In genomic region chr2:43238176-43238575, GRCh38 we compare ENCODE assay signal across 18 cellular contexts. TPM values are rescaled to one million over a fixed set of nuclear protein-coding genes. Genes with fewer than 3 reads are reported as not detected.
A peak's percentile ranks its signal among the peaks of the same experiment; 100 is the strongest.
DNase-seq lines count a peak whose midpoint lies in the region; ATAC-seq and TF ChIP-seq lines count a peak whose summit lies in the region.
"Had no signal": no experiment of that assay in that cellular context is flagged by ENCODE, and none has a peak within 500 bp of the region (broad histone marks: within the 10 kb centered on the region; RNA-seq: fewer than 3 reads in every experiment).

No MANE protein-coding gene starts in this region.

- H3K9me3 ChIP-seq in skeletal muscle satellite cell (replicated peaks; ENCODE audit: low read length), result no peaks in the 10 kb centered on the region
- H3K9me3 ChIP-seq: esophagus squamous epithelium, heart left ventricle had no signal

- no peak overlapping the region for H3K4me3 Mint-ChIP-seq in activated CD8-positive, alpha-beta memory T cell treated with anti-CD3 and anti-CD28 coated beads, Interleukin-2, amount 10 ng/mL, durations not matched to agents 7 days and 5 days
- peak overlapping the region; percentile 9 for H3K4me3 Mint-ChIP-seq in activated T-helper 17 cell treated with anti-CD3 and anti-CD28 coated beads, Interleukin-2, amount 50 U/mL, for 72 hours
- H3K4me3 Mint-ChIP-seq: activated naive CD8-positive, alpha-beta T cell; stimulated activated naive B cell treated with anti-CD40 and anti-IgM and Interleukin-4, amounts not matched to agents 10 μg/mL and 1 μg/mL and 100 μg/mL, for 72 hours had no signal

- H3K4me1 Mint-ChIP-seq in activated CD8-positive, alpha-beta memory T cell treated with anti-CD3 and anti-CD28 coated beads, Interleukin-2, amount 10 ng/mL, durations not matched to agents 7 days and 5 days, result peaks cover 6% of the 10 kb centered on the region
- peaks cover 7% of the 10 kb centered on the region for H3K4me1 Mint-ChIP-seq in activated T-helper 17 cell treated with anti-CD3 and anti-CD28 coated beads, Interleukin-2, amount 50 U/mL, for 72 hours

- H3K9me3 Mint-ChIP-seq in activated CD8-positive, alpha-beta memory T cell treated with anti-CD3 and anti-CD28 coated beads, Interleukin-2, amount 10 ng/mL, durations not matched to agents 7 days and 5 days (ENCODE audit: low read depth), result no peaks in the 10 kb centered on the region
- no peaks in the 10 kb centered on the region for H3K9me3 Mint-ChIP-seq in activated T-helper 17 cell treated with anti-CD3 and anti-CD28 coated beads, Interleukin-2, amount 50 U/mL, for 72 hours
- H3K9me3 Mint-ChIP-seq: stimulated activated naive B cell treated with anti-CD40 and anti-IgM and Interleukin-4, amounts not matched to agents 10 μg/mL and 1 μg/mL and 100 μg/mL, for 72 hours had no signal

- CTCF ChIA-PET in activated CD8-positive, alpha-beta memory T cell treated with anti-CD3 and anti-CD28 coated beads, Interleukin-2, amount 10 ng/mL, durations not matched to agents 7 days and 5 days (lab: Charles Lee), result interaction anchor here (0.8 to 1.2 kb wide), 2 partner anchors 11 to 260 kb away, joined by 3 read pairs; no protein-coding TSS in a partner anchor

- TF ChIP-seq CTCF in fibroblast of the aortic adventitia (IDR thresholded peaks at IDR 0.05; ENCODE audit: insufficient read depth, low read length), result no peak

- H3K4me1 ChIP-seq in skeletal muscle satellite cell (ENCODE audit: control insufficient read depth, insufficient read depth, low read length), result peaks cover 20% of the 10 kb centered on the region

- H3K36me3 ChIP-seq in skeletal muscle satellite cell (ENCODE audit: insufficient read depth, low read length), result no peaks in the 10 kb centered on the region
- H3K36me3 ChIP-seq: cardiac muscle cell, esophagus squamous epithelium, heart left ventricle had no signal

- H3K4me3 ChIP-seq in fibroblast of the aortic adventitia (ENCODE audit: low read depth, low read length) (no peak overlapping the region), skeletal muscle satellite cell (ENCODE audit: low read length) (no peak overlapping the region)
- H3K4me3 ChIP-seq: cardiac muscle cell, esophagus squamous epithelium, heart left ventricle, SK-N-MC had no signal

- ATAC-seq in activated CD8-positive, alpha-beta memory T cell treated with anti-CD3 and anti-CD28 coated beads, Interleukin-2, amount 10 ng/mL, durations not matched to agents 7 days and 5 days, result peak; percentile 33
- no peak for ATAC-seq in activated T-helper 17 cell treated with anti-CD3 and anti-CD28 coated beads, Interleukin-2, amount 50 U/mL, for 72 hours (replicated peaks)
- ATAC-seq: stimulated activated naive B cell treated with anti-CD40 and anti-IgM and Interleukin-4, amounts not matched to agents 10 μg/mL and 1 μg/mL and 100 μg/mL, for 72 hours had no signal

- no peaks in the 10 kb centered on the region for H3K27me3 Mint-ChIP-seq in activated CD8-positive, alpha-beta memory T cell treated with anti-CD3 and anti-CD28 coated beads, Interleukin-2, amount 10 ng/mL, durations not matched to agents 7 days and 5 days
- no peaks in the 10 kb centered on the region for H3K27me3 Mint-ChIP-seq in activated T-helper 17 cell treated with anti-CD3 and anti-CD28 coated beads, Interleukin-2, amount 50 U/mL, for 72 hours
- H3K27me3 Mint-ChIP-seq: activated naive CD8-positive, alpha-beta T cell; stimulated activated naive B cell treated with anti-CD40 and anti-IgM and Interleukin-4, amounts not matched to agents 10 μg/mL and 1 μg/mL and 100 μg/mL, for 72 hours had no signal

- H3K4me2 ChIP-seq in skeletal muscle satellite cell (ENCODE audit: low read length), result peak overlapping the region; percentile 8

- no peaks in the 10 kb centered on the region for H3K27me3 ChIP-seq in skeletal muscle satellite cell (ENCODE audit: control insufficient read depth, insufficient read depth, low read length)
- H3K27me3 ChIP-seq: cardiac muscle cell, esophagus squamous epithelium, heart left ventricle had no signal

- peak overlapping the region; percentile 65 for H3K27ac Mint-ChIP-seq in activated CD8-positive, alpha-beta memory T cell treated with anti-CD3 and anti-CD28 coated beads, Interleukin-2, amount 10 ng/mL, durations not matched to agents 7 days and 5 days
- H3K27ac Mint-ChIP-seq in activated T-helper 17 cell treated with anti-CD3 and anti-CD28 coated beads, Interleukin-2, amount 50 U/mL, for 72 hours, result peak overlapping the region; percentile 75
- H3K27ac Mint-ChIP-seq: activated naive CD8-positive, alpha-beta T cell had no signal

- no peak overlapping the region for H3K9ac ChIP-seq in skeletal muscle satellite cell (ENCODE audit: low read depth, low read length)

- H3K36me3 Mint-ChIP-seq in activated CD8-positive, alpha-beta memory T cell treated with anti-CD3 and anti-CD28 coated beads, Interleukin-2, amount 10 ng/mL, durations not matched to agents 7 days and 5 days, result peaks cover 3% of the 10 kb centered on the region
- H3K36me3 Mint-ChIP-seq in activated T-helper 17 cell treated with anti-CD3 and anti-CD28 coated beads, Interleukin-2, amount 50 U/mL, for 72 hours (ENCODE audit: low read depth), result no peaks in the 10 kb centered on the region

- no peak for DNase-seq in activated CD8-positive, alpha-beta memory T cell treated with anti-CD3 and anti-CD28 coated beads, Interleukin-2, amount 10 ng/mL, durations not matched to agents 7 days and 5 days
- no peak for DNase-seq in activated CD8-positive, alpha-beta memory T cell treated with anti-CD3 and anti-CD28 coated beads, Interleukin-2, amount 50 U/mL, for 48 hours
- DNase-seq in fibroblast of the aortic adventitia (ENCODE audit: low read depth), result peak; percentile 58
- no peak for DNase-seq in HUDEP-2 (lab: John Stamatoyannopoulos, UW; ENCODE audit: unreplicated experiment in 76 of 76)
- no peak for DNase-seq in NCI-H774 (lab: John Stamatoyannopoulos, UW)
- DNase-seq in hypothalamus (lab: John Stamatoyannopoulos, UW), result no peak
- DNase-seq: activated T-cell treated with anti-CD3 and anti-CD28 coated beads for 4 hours; C1 segment of cervical spinal cord; esophagus squamous epithelium; heart left ventricle; NCI-H226; stimulated activated naive B cell treated with anti-CD40 and anti-IgM and Interleukin-4, amounts not matched to agents 10 μg/mL and 1 μg/mL and 100 μg/mL, for 72 hours; trophoblast cell had no signal

RNA-seq across cellular contexts. Expression of gene ZFP36L2, which starts 11.8 kb away (rescaled TPM):
- 100 to 1,000 TPM; 118 to 158 TPM for total RNA-seq in activated CD8-positive, alpha-beta memory T cell treated with anti-CD3 and anti-CD28 coated beads, Interleukin-2, amount 10 ng/mL, durations not matched to agents 7 days and 5 days
- 100 to 1,000 TPM in 1 of 2 donors, 10 to 100 TPM in 1; 57.8 to 185 TPM for total RNA-seq in activated T-helper 17 cell treated with anti-CD3 and anti-CD28 coated beads, Interleukin-2, amount 50 U/mL, for 72 hours
- total RNA-seq in fibroblast of the aortic adventitia (ENCODE audit: low replicate concordance), result 34.3 and 50.4 TPM in 2 replicates
- 8.3 and 10.9 TPM in 2 replicates for total RNA-seq in skeletal muscle satellite cell (2012; rRNA removed)
